1 cellular context compared by ENCODE assay signal in the genomic region with DNA sequence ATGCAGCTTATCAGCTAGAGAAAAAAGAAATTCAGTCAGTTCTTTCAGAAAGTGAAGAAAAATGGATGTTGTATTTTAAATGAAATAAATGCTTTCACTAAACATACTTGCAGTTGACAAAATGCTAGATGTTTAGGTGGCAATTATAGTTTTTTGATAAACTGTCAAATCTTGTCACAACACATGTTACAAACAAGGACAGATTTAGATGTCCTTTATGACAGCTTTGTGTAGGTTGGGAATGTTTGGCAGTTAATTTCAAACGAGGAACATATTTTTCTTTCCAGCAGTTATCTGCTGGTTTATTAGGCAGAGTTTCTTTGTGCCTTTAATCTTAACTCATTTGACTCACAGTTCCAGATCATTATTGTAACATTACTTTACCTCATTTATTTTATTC.
TF ChIP-seq lines count a peak whose summit lies in the region.

No MANE protein-coding gene starts in this region.

TF ChIP-seq in HCT116, 20 proteins besides CTCF, POLR2A, EP300 and RAD21 (continued from another document):
- TF ChIP-seq, protein P1, sequence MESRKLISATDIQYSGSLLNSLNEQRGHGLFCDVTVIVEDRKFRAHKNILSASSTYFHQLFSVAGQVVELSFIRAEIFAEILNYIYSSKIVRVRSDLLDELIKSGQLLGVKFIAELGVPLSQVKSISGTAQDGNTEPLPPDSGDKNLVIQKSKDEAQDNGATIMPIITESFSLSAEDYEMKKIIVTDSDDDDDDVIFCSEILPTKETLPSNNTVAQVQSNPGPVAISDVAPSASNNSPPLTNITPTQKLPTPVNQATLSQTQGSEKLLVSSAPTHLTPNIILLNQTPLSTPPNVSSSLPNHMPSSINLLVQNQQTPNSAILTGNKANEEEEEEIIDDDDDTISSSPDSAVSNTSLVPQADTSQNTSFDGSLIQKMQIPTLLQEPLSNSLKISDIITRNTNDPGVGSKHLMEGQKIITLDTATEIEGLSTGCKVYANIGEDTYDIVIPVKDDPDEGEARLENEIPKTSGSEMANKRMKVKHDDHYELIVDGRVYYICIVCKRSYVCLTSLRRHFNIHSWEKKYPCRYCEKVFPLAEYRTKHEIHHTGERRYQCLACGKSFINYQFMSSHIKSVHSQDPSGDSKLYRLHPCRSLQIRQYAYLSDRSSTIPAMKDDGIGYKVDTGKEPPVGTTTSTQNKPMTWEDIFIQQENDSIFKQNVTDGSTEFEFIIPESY (IDR thresholded peaks at IDR 0.05; ENCODE audit: extremely low read depth, insufficient replicate concordance, low read length): no peak
- no peak for TF ChIP-seq CEBPB (IDR thresholded peaks at IDR 0.05; ENCODE audit: low read depth)
- no peak for TF ChIP-seq SP1 (IDR thresholded peaks at IDR 0.05; ENCODE audit: low read depth)
- no peak for TF ChIP-seq ZFX (IDR thresholded peaks at IDR 0.05)
- TF ChIP-seq ELF1 (IDR thresholded peaks at IDR 0.05; ENCODE audit: borderline replicate concordance, low read depth): no peak
- no peak for TF ChIP-seq YY1 (IDR thresholded peaks at IDR 0.05; ENCODE audit: extremely low read depth, insufficient replicate concordance, low read depth, low read length)
- TF ChIP-seq, protein P2, sequence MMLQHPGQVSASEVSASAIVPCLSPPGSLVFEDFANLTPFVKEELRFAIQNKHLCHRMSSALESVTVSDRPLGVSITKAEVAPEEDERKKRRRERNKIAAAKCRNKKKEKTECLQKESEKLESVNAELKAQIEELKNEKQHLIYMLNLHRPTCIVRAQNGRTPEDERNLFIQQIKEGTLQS (IDR thresholded peaks at IDR 0.05): no peak
